ENCODE assay signal across 10 cellular contexts in the genomic region with DNA sequence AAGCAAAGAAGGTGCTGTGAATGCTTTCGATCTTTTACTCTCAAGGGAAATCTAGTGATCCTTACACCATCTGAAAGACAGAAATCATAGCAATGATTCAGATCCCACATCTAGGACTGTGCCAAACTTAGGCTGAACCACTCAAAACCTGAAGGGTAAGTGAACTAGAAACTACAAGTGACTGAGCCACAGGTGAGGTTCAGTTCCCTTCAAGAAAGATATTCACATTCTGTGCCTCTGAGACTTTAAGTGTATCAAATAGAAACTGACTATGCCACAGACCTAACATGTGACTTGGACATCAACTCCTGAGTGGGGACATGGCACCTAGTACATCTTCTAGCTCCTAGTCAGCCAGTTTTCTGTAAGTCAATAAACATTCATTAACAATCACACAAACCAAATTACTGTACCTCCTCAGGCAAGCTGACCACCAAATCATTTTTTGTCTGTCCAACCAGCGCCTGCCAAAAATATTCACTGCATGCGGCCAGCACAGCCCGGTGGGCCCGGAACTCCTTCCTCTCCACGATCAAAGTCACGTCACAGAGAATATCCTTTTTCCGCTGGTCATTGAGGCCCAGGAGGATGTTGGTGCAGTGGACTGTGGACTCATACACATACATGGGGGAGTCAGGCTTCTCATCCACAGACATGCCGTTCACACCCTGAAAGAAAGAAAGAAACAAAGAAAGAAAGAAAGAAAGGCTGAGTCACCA.
DNase-seq lines count a peak whose midpoint lies in the region; ATAC-seq and TF ChIP-seq lines count a peak whose summit lies in the region.
"Had no signal": no experiment of that assay in that cellular context is flagged by ENCODE, and none has a peak within 500 bp of the region (broad histone marks: within the 10 kb centered on the region; RNA-seq: fewer than 3 reads in every experiment).

No MANE protein-coding gene starts in this region.

- no peaks in the 10 kb centered on the region for H3K9me3 Mint-ChIP-seq in CD8-positive, alpha-beta T cell
- no peaks in the 10 kb centered on the region for H3K9me3 Mint-ChIP-seq in central memory CD8-positive, alpha-beta T cell
- no peaks in the 10 kb centered on the region for H3K9me3 Mint-ChIP-seq in glutamatergic neuron (ENCODE audit: unreplicated experiment)

- ATAC-seq in CD8-positive, alpha-beta T cell, result no peak
- ATAC-seq in GM19468 (IDR thresholded peaks at IDR 0.05; ENCODE audit: extremely low read depth, unreplicated experiment) (peak; percentile 20), HG03457 (IDR thresholded peaks at IDR 0.05; ENCODE audit: unreplicated experiment) (peak; percentile 73)
- ATAC-seq in central memory CD8-positive, alpha-beta T cell (replicated peaks; ENCODE audit: extremely low read depth, poor library complexity, severe bottlenecking), result no peak

- intact Hi-C loops in CD8-positive, alpha-beta T cell (cut with DNase I, micrococcal nuclease), result no loop called here
- intact Hi-C loops in left ventricle myocardium inferior (cut with micrococcal nuclease) (no loop called here), posterior cingulate gyrus (cut with DNase I) (no loop called here)

- H3K4me3 ChIP-seq in CD8-positive, alpha-beta T cell (ENCODE audit: low read depth, low read length), result no peak overlapping the region
- no peak overlapping the region for H3K4me3 ChIP-seq in left ventricle myocardium inferior

- no peak for DNase-seq in CD8-positive, alpha-beta T cell
- DNase-seq in central memory CD8-positive, alpha-beta T cell (ENCODE audit: low spot score in 2 of 2), result no peak
- no peak for DNase-seq in left ventricle myocardium inferior
- DNase-seq in posterior cingulate gyrus, result no peak
- no peak for DNase-seq in glutamatergic neuron
- no peak for DNase-seq in NCI-H1417 (lab: John Stamatoyannopoulos, UW)
- DNase-seq: NCI-H446 had no signal

- POLR2A ChIA-PET in CD8-positive, alpha-beta T cell (lab: Charles Lee), result no interaction called here

- CTCF ChIA-PET in CD8-positive, alpha-beta T cell (lab: Charles Lee), result interaction anchor here (1.1 to 1.3 kb wide), 2 partner anchors 7 to 56 kb away, joined by 3 read pairs; no protein-coding TSS in a partner anchor

- H3K27me3 ChIP-seq in CD8-positive, alpha-beta T cell (ENCODE audit: insufficient read depth, low read length), result no peaks in the 10 kb centered on the region
- H3K27me3 ChIP-seq in left ventricle myocardium inferior (ENCODE audit: low read depth), result no peaks in the 10 kb centered on the region
- H3K27me3 ChIP-seq: foreskin keratinocyte had no signal

- TF ChIP-seq CTCF in CD8-positive, alpha-beta T cell (IDR thresholded peaks at IDR 0.05), result no peak
- TF ChIP-seq CTCF in left ventricle myocardium inferior (IDR thresholded peaks at IDR 0.05; ENCODE audit: borderline replicate concordance), result no peak
- no peak for TF ChIP-seq CTCF in glutamatergic neuron (IDR thresholded peaks at IDR 0.05; ENCODE audit: partially characterized antibody, unreplicated experiment)

- no peak overlapping the region for H3K27ac ChIP-seq in CD8-positive, alpha-beta T cell (ENCODE audit: low read depth, low read length)
- no peak overlapping the region for H3K27ac ChIP-seq in left ventricle myocardium inferior (replicated peaks)
- H3K27ac ChIP-seq: foreskin keratinocyte had no signal

- no peaks in the 10 kb centered on the region for H3K4me1 ChIP-seq in CD8-positive, alpha-beta T cell (ENCODE audit: insufficient read depth, low read length)
- peaks cover 12% of the 10 kb centered on the region for H3K4me1 ChIP-seq in left ventricle myocardium inferior

- no peak overlapping the region for H3K4me3 Mint-ChIP-seq in CD8-positive, alpha-beta T cell
- H3K4me3 Mint-ChIP-seq in central memory CD8-positive, alpha-beta T cell, result no peak overlapping the region
- H3K4me3 Mint-ChIP-seq in glutamatergic neuron (ENCODE audit: unreplicated experiment), result no peak overlapping the region

- H3K27me3 Mint-ChIP-seq in CD8-positive, alpha-beta T cell (ENCODE audit: low read depth), result no peaks in the 10 kb centered on the region
- no peaks in the 10 kb centered on the region for H3K27me3 Mint-ChIP-seq in central memory CD8-positive, alpha-beta T cell
- peaks cover 8% of the 10 kb centered on the region for H3K27me3 Mint-ChIP-seq in glutamatergic neuron (ENCODE audit: unreplicated experiment)

- H3K4me1 Mint-ChIP-seq in CD8-positive, alpha-beta T cell (ENCODE audit: low read depth), result peaks cover 33% of the 10 kb centered on the region
- H3K4me1 Mint-ChIP-seq in central memory CD8-positive, alpha-beta T cell, result peaks cover 10% of the 10 kb centered on the region
- H3K4me1 Mint-ChIP-seq in glutamatergic neuron (ENCODE audit: low read depth, unreplicated experiment), result no peaks in the 10 kb centered on the region

- H3K27ac Mint-ChIP-seq in CD8-positive, alpha-beta T cell, result peak overlapping the region; percentile 56
- peak overlapping the region; percentile 3 for H3K27ac Mint-ChIP-seq in central memory CD8-positive, alpha-beta T cell (ENCODE audit: low read depth)
- H3K27ac Mint-ChIP-seq in glutamatergic neuron (ENCODE audit: unreplicated experiment), result no peak overlapping the region

- no peaks in the 10 kb centered on the region for H3K9me3 ChIP-seq in CD8-positive, alpha-beta T cell (ENCODE audit: low read length)
- H3K9me3 ChIP-seq in left ventricle myocardium inferior (replicated peaks), result no peaks in the 10 kb centered on the region

- H3K36me3 ChIP-seq in CD8-positive, alpha-beta T cell (ENCODE audit: insufficient read depth, low read length), result peaks cover 29% of the 10 kb centered on the region
- no peaks in the 10 kb centered on the region for H3K36me3 ChIP-seq in left ventricle myocardium inferior

- H3K36me3 Mint-ChIP-seq in CD8-positive, alpha-beta T cell, result peaks cover 47% of the 10 kb centered on the region
- H3K36me3 Mint-ChIP-seq in central memory CD8-positive, alpha-beta T cell (ENCODE audit: insufficient read depth), result peaks cover 2% of the 10 kb centered on the region
- peaks cover 5% of the 10 kb centered on the region for H3K36me3 Mint-ChIP-seq in glutamatergic neuron (ENCODE audit: unreplicated experiment)

Comparison
In these comparisons a context has a peak if more than half of its experiments do, and no peak if none do; other contexts are left out.
1. ATAC-seq: peak in GM19468 (single experiment) and HG03457 (single experiment); none in CD8-positive, alpha-beta T cell (single experiment) and central memory CD8-positive, alpha-beta T cell (single experiment).